8 cellular contexts compared by ENCODE assay signal in the genomic region with DNA sequence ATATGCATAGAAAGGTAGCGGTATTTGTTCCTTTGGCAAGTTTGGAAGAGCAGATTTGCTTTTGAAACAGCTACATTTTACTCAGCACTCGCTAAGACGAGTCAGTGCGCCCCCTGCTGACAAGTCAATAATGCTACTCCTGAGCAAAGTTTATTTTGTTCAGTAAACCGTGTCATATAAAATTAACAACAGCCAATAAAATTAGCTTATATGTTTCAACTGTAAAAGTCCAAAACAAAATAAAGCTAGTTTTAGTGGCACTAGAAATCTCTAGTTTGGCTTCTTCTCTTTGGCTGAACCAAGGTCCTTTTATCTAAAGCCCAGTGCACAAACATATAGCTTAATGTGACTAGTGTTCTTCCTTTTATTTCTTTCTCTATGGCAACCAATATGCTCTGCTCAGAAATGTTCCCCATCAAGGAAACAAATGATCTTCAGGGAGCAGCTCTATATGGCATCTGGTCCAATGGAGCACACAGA. TPM values are rescaled to one million over a fixed set of nuclear protein-coding genes. Genes with fewer than 3 reads are reported as not detected.
DNase-seq lines count a peak whose midpoint lies in the region; ATAC-seq and TF ChIP-seq lines count a peak whose summit lies in the region.

No MANE protein-coding gene starts in this region.

- peaks cover 23 to 68% (median 34%) of the 10 kb centered on the region in 4 donors for H3K4me1 Mint-ChIP-seq in naive thymus-derived CD8-positive, alpha-beta T cell

- ATAC-seq in GM19372 (IDR thresholded peaks at IDR 0.05; ENCODE audit: low read depth, unreplicated experiment) (peak; percentile 32), upper lobe of right lung (peak; percentile 69), HG03039 (IDR thresholded peaks at IDR 0.05; ENCODE audit: unreplicated experiment) (no peak)
- no peak for ATAC-seq in naive thymus-derived CD8-positive, alpha-beta T cell

- peak overlapping the region; percentile 18; the same call in 1 of the 2 replicates for H3K27ac ChIP-seq in VCaP
- H3K27ac ChIP-seq in upper lobe of right lung: no peak overlapping the region

- peaks cover 0 to 12% (median 0%) of the 10 kb centered on the region in 3 donors for H3K36me3 Mint-ChIP-seq in naive thymus-derived CD8-positive, alpha-beta T cell

- POLR2A ChIA-PET in naive thymus-derived CD8-positive, alpha-beta T cell (lab: Charles Lee): no interaction called here

- H3K9me3 ChIP-seq in upper lobe of right lung: no peaks in the 10 kb centered on the region

- H3K4me3 Mint-ChIP-seq in naive thymus-derived CD8-positive, alpha-beta T cell: no peak overlapping the region

- H3K27ac Mint-ChIP-seq in naive thymus-derived CD8-positive, alpha-beta T cell: peak overlapping the region in 1 of 10 donors; percentile 24

- TF ChIP-seq CTCF in VCaP (conservative IDR thresholded peaks at IDR 0.05) (peak; percentile 87), upper lobe of right lung (IDR thresholded peaks at IDR 0.05) (peak; percentile 82)

- peaks cover 0 to 8% (median 0%) of the 10 kb centered on the region in 9 donors for H3K9me3 Mint-ChIP-seq in naive thymus-derived CD8-positive, alpha-beta T cell

- intact Hi-C loops in upper lobe of right lung (cut with DNase I): no loop called here

- H3K27me3 ChIP-seq in upper lobe of right lung: peaks cover 97% of the 10 kb centered on the region

- DNase-seq in COLO829 (ENCODE audit: low spot score) (peak; percentile 36), NCI-H1092 treated with DMSO at 0.1 percent for 48 hours (lab: John Stamatoyannopoulos, UW) (peak; percentile 46), upper lobe of right lung (peak; percentile 80)
- peak; percentile 37 for DNase-seq in effector CD8-positive, alpha-beta T cell (lab: John Stamatoyannopoulos, UW)
- peak in 6 of 10 donors; percentile 32 to 51 (median 42) for DNase-seq in naive thymus-derived CD8-positive, alpha-beta T cell

- no peak overlapping the region for H3K4me3 ChIP-seq in upper lobe of right lung

- H3K27me3 Mint-ChIP-seq in naive thymus-derived CD8-positive, alpha-beta T cell: peaks cover 61 to 99% (median 86%) of the 10 kb centered on the region in 5 donors

- peaks cover 22% of the 10 kb centered on the region for H3K4me1 ChIP-seq in upper lobe of right lung

- no peaks in the 10 kb centered on the region for H3K36me3 ChIP-seq in upper lobe of right lung

RNA-seq across cellular contexts. Expression of gene POU3F3, which starts 4.3 kb away (rescaled TPM):
- not detected for total RNA-seq in naive thymus-derived CD8-positive, alpha-beta T cell
- not detected for polyA plus RNA-seq in naive thymus-derived CD8-positive, alpha-beta T cell
- not detected for total RNA-seq in upper lobe of right lung

Comparison
In these comparisons a context has a peak if more than half of its experiments do, and no peak if none do; other contexts are left out.
1. ATAC-seq: peak in GM19372 (single experiment) and upper lobe of right lung (single experiment); none in naive thymus-derived CD8-positive, alpha-beta T cell (0 of 2) and HG03039 (single experiment).
2. Peak in every context shown above with its lines, with median percentiles within 50 percentile points of each other: DNase-seq.